ENCODE assay signal across 19 cellular contexts in the genomic region with DNA sequence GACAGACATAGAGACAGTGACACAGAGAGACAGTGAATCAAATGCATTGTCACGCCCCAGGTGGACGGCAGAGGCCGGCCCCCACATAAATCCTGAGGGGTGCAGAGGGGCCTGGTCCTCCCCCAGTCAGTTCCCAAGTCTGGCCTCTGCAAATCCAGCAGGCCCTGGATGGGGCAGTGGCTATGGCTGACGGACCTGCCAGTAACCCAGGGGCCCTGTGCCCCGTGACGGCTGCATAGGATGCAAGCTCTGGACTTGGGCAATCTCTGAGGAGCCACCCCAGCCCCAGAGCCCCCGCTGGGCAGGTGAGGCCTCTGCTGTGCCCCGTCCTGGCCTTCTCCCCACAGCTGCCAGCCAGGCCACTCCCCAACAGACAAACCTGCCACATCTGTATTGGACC.
DNase-seq lines count a peak whose midpoint lies in the region; ATAC-seq, FAIRE-seq and TF ChIP-seq lines count a peak whose summit lies in the region.
"Had no signal": no experiment of that assay in that cellular context is flagged by ENCODE, and none has a peak within 500 bp of the region (broad histone marks: within the 10 kb centered on the region; RNA-seq: fewer than 3 reads in every experiment).

No MANE protein-coding gene starts in this region.

- no peak for TF ChIP-seq CTCF in right atrium auricular region (IDR thresholded peaks at IDR 0.05)
- no peak for TF ChIP-seq CTCF in H1 (IDR thresholded peaks at IDR 0.05; ENCODE audit: control extremely low read depth in 1 of 3, insufficient read depth in 1 of 3, low read depth in 1 of 3, low read length in 3 of 3)
- no peak for TF ChIP-seq CTCF in kidney (IDR thresholded peaks at IDR 0.05; ENCODE audit: borderline replicate concordance, extremely low read depth, insufficient read depth)
- no peak for TF ChIP-seq CTCF in spleen (IDR thresholded peaks at IDR 0.05 in 8 of 11, conservative IDR thresholded peaks at IDR 0.05 in 3 of 11)
- no peak for TF ChIP-seq CTCF in CD8-positive, alpha-beta T cell (IDR thresholded peaks at IDR 0.05)

- H3K4me1 ChIP-seq in right atrium auricular region (no peaks in the 10 kb centered on the region), H1 (replicated peaks in 1 of 4; ENCODE audit: control insufficient read depth in 3 of 4, insufficient read depth in 4 of 4, low read length in 3 of 4) (no peaks in the 10 kb centered on the region; a peak in 1 of 7 replicates), kidney (ENCODE audit: control insufficient read depth in 1 of 2, insufficient read depth in 1 of 2, low read depth in 1 of 2, low read length in 2 of 2) (no peaks in the 10 kb centered on the region), spleen (peaks cover 0 to 14% (median 0%) of the 10 kb centered on the region in 6 donors)
- no peaks in the 10 kb centered on the region for H3K4me1 ChIP-seq in CD8-positive, alpha-beta T cell (ENCODE audit: insufficient read depth, low read length)

- DNase-seq in left ventricle myocardium superior = peak; percentile 5
- no peak for DNase-seq in right atrium auricular region (ENCODE audit: low spot score)
- DNase-seq in H1 (ENCODE audit: low read depth in 1 of 2, low spot score in 2 of 2) = no peak
- peak; percentile 57 for DNase-seq in kidney
- peak; percentile 67 for DNase-seq in spleen
- DNase-seq in NCI-H82 treated with DMSO at 0.1 percent for 48 hours (lab: John Stamatoyannopoulos, UW; ENCODE audit: unreplicated experiment) = no peak
- no peak for DNase-seq in CD8-positive, alpha-beta T cell
- DNase-seq in SW480 (ENCODE audit: low spot score) = no peak
- DNase-seq: AML-193; CD4-positive, alpha-beta T cell; DMS153; DMS79; GDM1; GOT3; H9 had no signal

- no peak for TF ChIP-seq POLR2A in H1 (IDR thresholded peaks at IDR 0.05; ENCODE audit: control extremely low read depth in 1 of 2, low read depth in 2 of 2, low read length in 2 of 2)
- no peak for TF ChIP-seq POLR2A in spleen (IDR thresholded peaks at IDR 0.05)

- H3K9me3 Mint-ChIP-seq in CD8-positive, alpha-beta T cell = no peaks in the 10 kb centered on the region
- H3K9me3 Mint-ChIP-seq: CD4-positive, alpha-beta T cell; H9 had no signal

- H2BK20ac ChIP-seq in H1 (ENCODE audit: low read length) = no peak overlapping the region

- H3K14ac ChIP-seq in H1 (ENCODE audit: insufficient read length) = no peak overlapping the region

- H4K8ac ChIP-seq in H1 (ENCODE audit: extremely low read depth, insufficient read depth, low read length) = no peak overlapping the region

- H3K27ac Mint-ChIP-seq in CD8-positive, alpha-beta T cell = no peak overlapping the region
- H3K27ac Mint-ChIP-seq: CD4-positive, alpha-beta T cell had no signal

- H3K9ac ChIP-seq in H1 (replicated peaks in 1 of 4; ENCODE audit: extremely low read depth in 1 of 4, low read depth in 3 of 4, low read length in 3 of 4) (no peak overlapping the region), kidney (ENCODE audit: low read length in 2 of 2) (no peak overlapping the region)

- no peak overlapping the region for H3K4me3 Mint-ChIP-seq in CD8-positive, alpha-beta T cell
- H3K4me3 Mint-ChIP-seq: CD4-positive, alpha-beta T cell; H9 had no signal

- no peak overlapping the region for H3K18ac ChIP-seq in H1 (ENCODE audit: extremely low read depth, low read length)

- intact Hi-C loops in left ventricle myocardium superior (cut with micrococcal nuclease) = no loop called here
- intact Hi-C loops in kidney (cut with DNase I) = no loop called here
- intact Hi-C loops in spleen (cut with DNase I; ENCODE audit: low total_unique reads) = no loop called here
- intact Hi-C loops in CD8-positive, alpha-beta T cell (cut with DNase I, micrococcal nuclease) = no loop called here

- H3K4ac ChIP-seq in H1 (replicated peaks; ENCODE audit: insufficient read length, low read depth, low read length) = no peak overlapping the region

- H3K79me2 ChIP-seq in H1 (ENCODE audit: control insufficient read depth in 1 of 2, insufficient read depth in 2 of 2, low read length in 2 of 2) = no peaks in the 10 kb centered on the region

- H2AFZ ChIP-seq in H1 (ENCODE audit: low read length) = no peak overlapping the region

- no peak for ATAC-seq in left ventricle myocardium superior
- ATAC-seq in CD8-positive, alpha-beta T cell = no peak

- H4K5ac ChIP-seq in H1 (ENCODE audit: insufficient read length, low read depth, low read length) = no peak overlapping the region

- no peaks in the 10 kb centered on the region for H3K9me3 ChIP-seq in right atrium auricular region
- H3K9me3 ChIP-seq in H1 (ENCODE audit: insufficient read depth in 2 of 2, low read depth in 1 of 2, low read length in 1 of 2) = no peaks in the 10 kb centered on the region
- H3K9me3 ChIP-seq in kidney (ENCODE audit: control insufficient read depth in 1 of 2, low read length in 2 of 2) = no peaks in the 10 kb centered on the region
- H3K9me3 ChIP-seq in spleen = no peaks in the 10 kb centered on the region
- H3K9me3 ChIP-seq in CD8-positive, alpha-beta T cell (ENCODE audit: low read length) = no peaks in the 10 kb centered on the region

- H3K23me2 ChIP-seq in H1 (ENCODE audit: low read depth, low read length) = no peaks in the 10 kb centered on the region

- no peaks in the 10 kb centered on the region for H4K20me1 ChIP-seq in H1 (replicated peaks in 1 of 2; ENCODE audit: control insufficient read depth in 1 of 2, insufficient read depth in 2 of 2, low read length in 2 of 2)

- H3K4me3 ChIP-seq in right atrium auricular region = no peak overlapping the region
- H3K4me3 ChIP-seq in H1 (ENCODE audit: extremely low read depth in 1 of 4, insufficient read depth in 2 of 4, low read depth in 3 of 4, low read length in 4 of 4) = no peak overlapping the region
- no peak overlapping the region for H3K4me3 ChIP-seq in kidney (ENCODE audit: low read length in 2 of 2)
- no peak overlapping the region for H3K4me3 ChIP-seq in spleen
- no peak overlapping the region for H3K4me3 ChIP-seq in CD8-positive, alpha-beta T cell (ENCODE audit: low read depth, low read length)

- H3K27me3 Mint-ChIP-seq in CD8-positive, alpha-beta T cell (ENCODE audit: low read depth) = no peaks in the 10 kb centered on the region
- H3K27me3 Mint-ChIP-seq: CD4-positive, alpha-beta T cell had no signal

- H3K56ac ChIP-seq in H1 (replicated peaks; ENCODE audit: insufficient read length, low read depth, low read length) = no peak overlapping the region

- TF ChIP-seq EP300 in H1 (IDR thresholded peaks at IDR 0.05; ENCODE audit: borderline replicate concordance in 1 of 2, low read depth in 2 of 2, low read length in 2 of 2) = no peak

- H3K4me2 ChIP-seq in H1 (ENCODE audit: insufficient read depth in 1 of 2, low read depth in 2 of 2, low read length in 2 of 2) = no peak overlapping the region

- no peak overlapping the region for H2BK12ac ChIP-seq in H1 (ENCODE audit: low read depth, low read length)

- H2BK5ac ChIP-seq in H1 (ENCODE audit: low read depth, low read length) = no peak overlapping the region

- no peak overlapping the region for H2AK5ac ChIP-seq in H1 (ENCODE audit: low read depth, low read length)

- H3K36me3 Mint-ChIP-seq in CD8-positive, alpha-beta T cell = peaks cover 5% of the 10 kb centered on the region

- H3K4me1 Mint-ChIP-seq in CD8-positive, alpha-beta T cell (ENCODE audit: low read depth) = peaks cover 5% of the 10 kb centered on the region

- H3K27ac ChIP-seq in right atrium auricular region (no peak overlapping the region), H1 (ENCODE audit: low read depth, low read length) (no peak overlapping the region), kidney (ENCODE audit: low read depth in 2 of 2, low read length in 2 of 2) (no peak overlapping the region), spleen (no peak overlapping the region)
- no peak overlapping the region for H3K27ac ChIP-seq in CD8-positive, alpha-beta T cell (ENCODE audit: low read depth, low read length)
- H3K27ac ChIP-seq: C4-2B had no signal

- CTCF ChIA-PET in H1 (lab: Charles Lee; ENCODE audit: partially characterized antibody) = interaction anchor here (0.7 to 0.8 kb wide), 2 partner anchors 7 to 680 kb away, joined by 3 read pairs; no protein-coding TSS in a partner anchor
- CTCF ChIA-PET in CD8-positive, alpha-beta T cell (lab: Charles Lee) = no interaction called here

- H3K36me3 ChIP-seq in right atrium auricular region (no peaks in the 10 kb centered on the region), H1 (ENCODE audit: control insufficient read depth in 2 of 4, insufficient read depth in 4 of 4, low read length in 3 of 4) (no peaks in the 10 kb centered on the region), kidney (ENCODE audit: control insufficient read depth in 1 of 2, insufficient read depth in 2 of 2, low read length in 2 of 2) (no peaks in the 10 kb centered on the region), spleen (peaks cover 0 to 54% (median 0%) of the 10 kb centered on the region in 6 donors)
- H3K36me3 ChIP-seq in CD8-positive, alpha-beta T cell (ENCODE audit: insufficient read depth, low read length) = no peaks in the 10 kb centered on the region

- H3K27me3 ChIP-seq in right atrium auricular region (no peaks in the 10 kb centered on the region), H1 (replicated peaks in 1 of 4; ENCODE audit: control insufficient read depth in 3 of 4, extremely low read depth in 1 of 4, insufficient read depth in 3 of 4, low read length in 3 of 4) (no peaks in the 10 kb centered on the region), spleen (replicated peaks in 1 of 7) (no peaks in the 10 kb centered on the region)
- H3K27me3 ChIP-seq in CD8-positive, alpha-beta T cell (ENCODE audit: insufficient read depth, low read length) = no peaks in the 10 kb centered on the region

- WGBS in H1 (ENCODE audit: extremely low coverage in 1 of 2, insufficient coverage in 1 of 2, insufficient read length in 1 of 2, insufficient replicate concordance in 2 of 2, low coverage in 1 of 2, low lambda C conversion rate in 2 of 2, missing lambda C conversion rate in 1 of 2), 2 experiments = 89% methylated on average over 7 of the region's 8 CpGs; no CpG with 5 or more reads in 1 of the 2 experiments
- 75 to 91% (median 88%) methylated on average over 4 to 8 of the region's 8 CpGs for WGBS in spleen, 5 donors

- H3K79me1 ChIP-seq in H1 (ENCODE audit: low read depth, low read length) = no peaks in the 10 kb centered on the region

- TF ChIP-seq RAD21 in H1 (IDR thresholded peaks at IDR 0.05 in 1 of 2, conservative IDR thresholded peaks at IDR 0.05 in 1 of 2; ENCODE audit: low read depth in 2 of 2, low read length in 2 of 2) = no peak

- peak overlapping the region; percentile 15 for H4K91ac ChIP-seq in H1 (replicated peaks; ENCODE audit: insufficient read length, low read length)

- H3K23ac ChIP-seq in H1 (ENCODE audit: insufficient read length) = no peak overlapping the region

- no peak overlapping the region for H2BK15ac ChIP-seq in H1 (ENCODE audit: low read length)

- FAIRE-seq in H1 (lab: Jason Lieb, UNC) (no peak), kidney (lab: Jason Lieb, UNC) (no peak)
- FAIRE-seq: A204.1, GM12892, GM18507 had no signal

- POLR2A ChIA-PET in H1 (lab: Charles Lee; ENCODE audit: partially characterized antibody) = no interaction called here
- POLR2A ChIA-PET in CD8-positive, alpha-beta T cell (lab: Charles Lee) = no interaction called here

- no peak overlapping the region for H2BK120ac ChIP-seq in H1 (replicated peaks; ENCODE audit: low read depth, low read length)

TF ChIP-seq in H1, 55 proteins besides CTCF, POLR2A, EP300 and RAD21 (continues in another document):
- TF ChIP-seq FOSL1 (IDR thresholded peaks at IDR 0.05; ENCODE audit: insufficient read depth, low read depth, low read length) = no peak
- TF ChIP-seq CHD1 (IDR thresholded peaks at IDR 0.05; ENCODE audit: low read depth, low read length) = no peak
- TF ChIP-seq ASH2L (IDR thresholded peaks at IDR 0.05; ENCODE audit: low read length) = no peak

Comparison
In these comparisons a context has a peak if more than half of its experiments do, and no peak if none do; other contexts are left out.
1. DNase-seq: peak in left ventricle myocardium superior (single experiment), kidney (single experiment) and spleen (single experiment); none in right atrium auricular region (single experiment), H1 (0 of 2), NCI-H82 treated with DMSO at 0.1 percent for 48 hours (single experiment), CD8-positive, alpha-beta T cell (0 of 7) and SW480 (single experiment).